Comparison of ENCODE assay signal across 3 cellular contexts in the genomic region with DNA sequence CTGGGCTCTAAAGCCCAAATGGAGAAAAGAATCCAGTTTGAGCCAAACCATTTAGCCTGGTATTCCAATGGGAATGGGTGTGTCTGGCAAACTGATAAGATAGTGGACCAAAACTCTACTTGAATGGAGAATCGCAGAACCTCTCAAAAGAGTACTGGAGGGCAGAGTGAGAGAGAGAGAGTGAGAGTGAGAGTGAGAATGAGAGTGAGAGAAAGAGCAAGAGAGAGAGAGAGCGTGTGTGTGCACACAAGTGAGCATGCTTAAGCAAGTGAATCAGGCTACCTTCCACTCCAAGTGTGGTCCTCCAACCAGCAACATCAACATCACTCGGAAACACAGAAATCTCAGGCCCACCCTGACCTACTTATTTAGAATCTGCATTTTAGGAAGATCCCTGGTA.
"Had no signal": no experiment of that assay in that cellular context is flagged by ENCODE, and none has a peak within 500 bp of the region (broad histone marks: within the 10 kb centered on the region; RNA-seq: fewer than 3 reads in every experiment).

No MANE protein-coding gene starts in this region.

- H3K4me3 ChIP-seq: GM12878 had no signal

- DNase-seq: GDM1, GF-D8 had no signal
